Comparison of ENCODE assay signal across 13 cellular contexts in the genomic region with DNA sequence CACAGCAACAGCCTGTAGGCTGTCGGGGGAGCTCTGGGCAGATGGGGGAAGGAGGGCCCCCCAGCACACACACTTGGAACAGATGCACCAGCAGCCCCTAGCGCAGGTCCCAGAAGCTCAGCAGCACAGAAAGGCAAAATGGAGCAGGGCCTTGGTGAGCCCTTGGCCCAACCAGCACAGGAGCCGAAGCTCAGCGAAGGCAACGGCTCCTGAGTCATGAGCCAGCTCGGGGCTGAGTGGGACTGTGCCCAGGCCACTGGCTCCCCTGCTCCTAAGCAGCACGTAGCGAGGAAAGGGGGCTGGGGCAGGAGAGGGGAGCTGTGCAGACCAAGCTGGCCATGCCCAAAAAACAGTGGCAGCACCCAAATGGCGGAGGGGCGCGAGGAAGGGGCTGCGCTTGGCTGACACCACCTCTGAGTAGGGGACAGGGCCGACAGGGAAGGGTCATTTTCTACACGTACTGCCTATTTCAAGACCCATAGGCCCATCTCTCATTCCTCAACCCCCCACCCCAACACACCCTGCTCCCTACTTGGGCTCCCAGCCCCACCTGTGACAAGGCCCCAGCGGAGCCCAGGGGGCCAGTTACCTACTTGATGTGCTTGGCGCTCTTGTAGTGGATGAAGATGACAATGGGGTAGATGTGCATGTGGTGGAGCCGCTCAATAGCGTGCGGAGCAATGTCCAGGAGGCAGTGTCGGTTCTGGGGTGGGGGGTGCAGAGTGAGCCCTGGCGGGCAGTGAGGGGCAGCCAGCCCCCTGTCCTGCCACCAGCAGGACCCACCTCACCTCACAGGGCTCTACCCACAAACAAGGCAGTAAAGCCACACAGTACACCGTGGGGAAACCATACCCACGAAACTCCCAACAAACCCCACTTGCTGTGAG.
DNase-seq lines count a peak whose midpoint lies in the region; ATAC-seq and TF ChIP-seq lines count a peak whose summit lies in the region.
"Had no signal": no experiment of that assay in that cellular context is flagged by ENCODE, and none has a peak within 500 bp of the region (broad histone marks: within the 10 kb centered on the region; RNA-seq: fewer than 3 reads in every experiment).

No MANE protein-coding gene starts in this region.

- H3K27me3 ChIP-seq in cardiac muscle cell (no peaks in the 10 kb centered on the region), lower lobe of right lung (ENCODE audit: low read depth) (no peaks in the 10 kb centered on the region), spleen (replicated peaks in 1 of 7) (no peaks in the 10 kb centered on the region), HAP-1 (ENCODE audit: low read depth) (no peaks in the 10 kb centered on the region)
- H3K27me3 ChIP-seq: BLaER1 treated with 17β-estradiol and CSF1 and Interleukin-3, amounts not matched to agents 10 nM and 100 nM had no signal

- no peak for ATAC-seq in left ventricle myocardium superior
- no peak for ATAC-seq in lower lobe of right lung
- ATAC-seq in activated T-cell treated with anti-CD3 and anti-CD28 coated beads, Interleukin-2, amount 50 U/mL, for 72 hours (replicated peaks in 1 of 2) = no peak

- peaks cover 45% of the 10 kb centered on the region for H3K36me3 Mint-ChIP-seq in chondrocyte (ENCODE audit: low read depth)
- H3K36me3 Mint-ChIP-seq in activated T-cell treated with anti-CD3 and anti-CD28 coated beads, Interleukin-2, amount 50 U/mL, for 72 hours (ENCODE audit: insufficient read depth in 2 of 2) = peaks cover 0 to 2% of the 10 kb centered on the region in 2 donors
- H3K36me3 Mint-ChIP-seq: CD4-positive, CD25-positive, alpha-beta regulatory T cell had no signal

- peak overlapping the region; percentile 85 for H3K27ac ChIP-seq in cardiac muscle cell
- no peak overlapping the region for H3K27ac ChIP-seq in lower lobe of right lung
- no peak overlapping the region for H3K27ac ChIP-seq in spleen
- H3K27ac ChIP-seq: BLaER1 treated with 17β-estradiol and CSF1 and Interleukin-3, amounts not matched to agents 10 nM and 100 nM; GM23248 had no signal

- peaks cover 5% of the 10 kb centered on the region for H3K4me1 Mint-ChIP-seq in chondrocyte (ENCODE audit: low read depth)
- H3K4me1 Mint-ChIP-seq in activated T-cell treated with anti-CD3 and anti-CD28 coated beads, Interleukin-2, amount 50 U/mL, for 72 hours (ENCODE audit: low read depth) = peaks cover 6% of the 10 kb centered on the region
- H3K4me1 Mint-ChIP-seq: CD4-positive, CD25-positive, alpha-beta regulatory T cell had no signal

- DNase-seq in cardiac muscle cell (ENCODE audit: low read depth in 1 of 2, low spot score in 1 of 2) = no peak
- no peak for DNase-seq in left ventricle myocardium superior
- peak; percentile 72 for DNase-seq in chondrocyte (ENCODE audit: low spot score)
- DNase-seq in lower lobe of right lung = peak; percentile 33
- peak; percentile 68 for DNase-seq in spleen
- DNase-seq in HAP-1 (ENCODE audit: low spot score in 2 of 2) = no peak
- DNase-seq in activated T-cell treated with anti-CD3 and anti-CD28 coated beads, Interleukin-2, amount 50 U/mL, for 72 hours = no peak
- DNase-seq in AML-193 (lab: John Stamatoyannopoulos, UW) = no peak
- DNase-seq: 8988T; CD4-positive, CD25-positive, alpha-beta regulatory T cell; GM23248; H9 had no signal

- H3K9me3 ChIP-seq in cardiac muscle cell (ENCODE audit: low read depth) = no peaks in the 10 kb centered on the region
- H3K9me3 ChIP-seq in lower lobe of right lung = no peaks in the 10 kb centered on the region
- no peaks in the 10 kb centered on the region for H3K9me3 ChIP-seq in spleen
- H3K9me3 ChIP-seq in HAP-1 = no peaks in the 10 kb centered on the region
- H3K9me3 ChIP-seq: BLaER1 treated with 17β-estradiol and CSF1 and Interleukin-3, amounts not matched to agents 10 nM and 100 nM had no signal

- TF ChIP-seq CTCF in cardiac muscle cell (IDR thresholded peaks at IDR 0.05; ENCODE audit: low read depth, low read length) (no peak), chondrocyte (IDR thresholded peaks at IDR 0.05) (no peak), lower lobe of right lung (IDR thresholded peaks at IDR 0.05) (no peak), spleen (IDR thresholded peaks at IDR 0.05 in 8 of 11, conservative IDR thresholded peaks at IDR 0.05 in 3 of 11) (no peak)

- no peaks in the 10 kb centered on the region for H3K9me3 Mint-ChIP-seq in chondrocyte (ENCODE audit: low read depth)
- H3K9me3 Mint-ChIP-seq in activated T-cell treated with anti-CD3 and anti-CD28 coated beads, Interleukin-2, amount 50 U/mL, for 72 hours = no peaks in the 10 kb centered on the region
- H3K9me3 Mint-ChIP-seq: CD4-positive, CD25-positive, alpha-beta regulatory T cell; H9 had no signal

- H3K4me1 ChIP-seq in cardiac muscle cell (ENCODE audit: low read depth) = peaks cover 8% of the 10 kb centered on the region
- no peaks in the 10 kb centered on the region for H3K4me1 ChIP-seq in lower lobe of right lung
- no peaks in the 10 kb centered on the region for H3K4me1 ChIP-seq in spleen
- H3K4me1 ChIP-seq in HAP-1 = no peaks in the 10 kb centered on the region
- H3K4me1 ChIP-seq: BLaER1 treated with 17β-estradiol and CSF1 and Interleukin-3, amounts not matched to agents 10 nM and 100 nM had no signal

- in situ Hi-C loops in HAP-1 (cut with MboI; ENCODE audit: low sequenced_read_pairs) = no loop called here

- no peak overlapping the region for H3K4me3 ChIP-seq in cardiac muscle cell
- no peak overlapping the region for H3K4me3 ChIP-seq in lower lobe of right lung
- no peak overlapping the region for H3K4me3 ChIP-seq in spleen
- H3K4me3 ChIP-seq in HAP-1 = no peak overlapping the region
- H3K4me3 ChIP-seq: BLaER1 treated with 17β-estradiol and CSF1 and Interleukin-3, amounts not matched to agents 10 nM and 100 nM; GM23248 had no signal

- TF ChIP-seq POLR2A in spleen (IDR thresholded peaks at IDR 0.05) = no peak

- peak overlapping the region; percentile 71 for H3K27ac Mint-ChIP-seq in chondrocyte (ENCODE audit: unreplicated experiment)
- H3K27ac Mint-ChIP-seq in activated T-cell treated with anti-CD3 and anti-CD28 coated beads, Interleukin-2, amount 50 U/mL, for 72 hours = no peak overlapping the region

- WGBS in spleen, 5 donors = 94 to 97% (median 95%) methylated on average over 17 to 23 of the region's 23 CpGs

- no peaks in the 10 kb centered on the region for H3K27me3 Mint-ChIP-seq in chondrocyte (ENCODE audit: low read depth)
- H3K27me3 Mint-ChIP-seq in activated T-cell treated with anti-CD3 and anti-CD28 coated beads, Interleukin-2, amount 50 U/mL, for 72 hours (ENCODE audit: low read depth) = peaks cover 19% of the 10 kb centered on the region
- H3K27me3 Mint-ChIP-seq: CD4-positive, CD25-positive, alpha-beta regulatory T cell had no signal

- intact Hi-C loops in left ventricle myocardium superior (cut with micrococcal nuclease) = no loop called here
- intact Hi-C loops in lower lobe of right lung (cut with DNase I) = no loop called here
- intact Hi-C loops in spleen (cut with DNase I; ENCODE audit: low total_unique reads) = no loop called here

- no peak overlapping the region for H3K4me3 Mint-ChIP-seq in chondrocyte (ENCODE audit: unreplicated experiment)
- H3K4me3 Mint-ChIP-seq in activated T-cell treated with anti-CD3 and anti-CD28 coated beads, Interleukin-2, amount 50 U/mL, for 72 hours = no peak overlapping the region
- H3K4me3 Mint-ChIP-seq: CD4-positive, CD25-positive, alpha-beta regulatory T cell; H9 had no signal

- H3K36me3 ChIP-seq in cardiac muscle cell (peaks cover 28% of the 10 kb centered on the region), lower lobe of right lung (peaks cover 94% of the 10 kb centered on the region), spleen (peaks cover 0 to 95% (median 4%) of the 10 kb centered on the region in 6 donors), HAP-1 (replicated peaks) (peaks cover 29% of the 10 kb centered on the region)

Comparison
In these comparisons a context has a peak if more than half of its experiments do, and no peak if none do; other contexts are left out.
1. DNase-seq: peak in chondrocyte (single experiment), lower lobe of right lung (single experiment) and spleen (single experiment); none in cardiac muscle cell (0 of 2), left ventricle myocardium superior (single experiment), HAP-1 (0 of 2), activated T-cell treated with anti-CD3 and anti-CD28 coated beads, Interleukin-2, amount 50 U/mL, for 72 hours (0 of 2) and AML-193 (0 of 2).